Comparison of ENCODE assay signal across 9 cellular contexts in genomic region chr17:17675925-17676534, GRCh38. TPM values are rescaled to one million over a fixed set of nuclear protein-coding genes. Genes with fewer than 3 reads are reported as not detected.
A peak's percentile ranks its signal among the peaks of the same experiment; 100 is the strongest.
DNase-seq lines count a peak whose midpoint lies in the region; ATAC-seq, FAIRE-seq and TF ChIP-seq lines count a peak whose summit lies in the region.
"Had no signal": no experiment of that assay in that cellular context is flagged by ENCODE, and none has a peak within 500 bp of the region (broad histone marks: within the 10 kb centered on the region; RNA-seq: fewer than 3 reads in every experiment).

No MANE protein-coding gene starts in this region.

- in situ Hi-C loops in HepG2 (cut with HindIII; ENCODE audit: extremely low pct_ligation_motif_present, low pct_unique_long_range_greater_than_20kb), result no loop called here

- H4K20me1 ChIP-seq in HepG2 (ENCODE audit: insufficient read depth, low read length), result no peaks in the 10 kb centered on the region

- H3K4me2 ChIP-seq in HepG2 (ENCODE audit: low read depth, low read length), result peak overlapping the region; percentile 41

- TF ChIP-seq POLR2A in HepG2 (IDR thresholded peaks at IDR 0.05; ENCODE audit: insufficient read depth in 1 of 2, low read depth in 2 of 2, low read length in 2 of 2) (no peak), right lobe of liver (IDR thresholded peaks at IDR 0.05) (no peak)

- TF ChIP-seq EP300 in HepG2 (IDR thresholded peaks at IDR 0.05; ENCODE audit: low read depth in 2 of 2, low read length in 2 of 2), result no peak
- no peak for TF ChIP-seq EP300 in HepG2 (CRISPR knock-in tag; IDR thresholded peaks at IDR 0.05; ENCODE audit: borderline replicate concordance)

- peaks cover 63% of the 10 kb centered on the region for H3K4me1 ChIP-seq in HepG2 (ENCODE audit: insufficient read depth, low read length)
- H3K4me1 ChIP-seq in right lobe of liver, result no peaks in the 10 kb centered on the region

- ATAC-seq in HepG2 (peak; percentile 47; the same call in 2 of the 3 replicates), right lobe of liver (no peak), esophagus mucosa (peak; percentile 79), GM18502 (IDR thresholded peaks at IDR 0.05; ENCODE audit: poor library complexity, unreplicated experiment) (no peak), HG02678 (IDR thresholded peaks at IDR 0.05; ENCODE audit: unreplicated experiment) (no peak), HG03280 (IDR thresholded peaks at IDR 0.05; ENCODE audit: unreplicated experiment) (no peak)

- peaks cover 0 to 7% of the 10 kb centered on the region in 2 experiments; a peak in 1 of 5 replicates for H3K27me3 ChIP-seq in HepG2 (ENCODE audit: control insufficient read depth in 1 of 2, insufficient read depth in 2 of 2, low read length in 2 of 2)
- H3K27me3 ChIP-seq in right lobe of liver, result no peaks in the 10 kb centered on the region
- H3K27me3 ChIP-seq: stomach had no signal

- peak overlapping the region in 1 of 3 experiments; percentile 29; a peak in 1 of 6 replicates for H3K4me3 ChIP-seq in HepG2 (replicated peaks in 1 of 3; ENCODE audit: insufficient read depth in 1 of 3, low read depth in 2 of 3, low read length in 3 of 3)
- H3K4me3 ChIP-seq in right lobe of liver, result no peak overlapping the region
- H3K4me3 ChIP-seq: stomach had no signal

- DNase-seq in HepG2 (ENCODE audit: low spot score), result no peak
- no peak for DNase-seq in right lobe of liver
- DNase-seq in RPMI8226, result peak; percentile 75
- no peak for DNase-seq in DMS153 (lab: John Stamatoyannopoulos, UW)
- DNase-seq: stomach had no signal

- POLR2A ChIA-PET in HepG2 (lab: Yijun Ruan, JAX), result no interaction called here

- no peak overlapping the region for H2AFZ ChIP-seq in HepG2 (ENCODE audit: low read length)

- H3K27ac ChIP-seq in HepG2 (ENCODE audit: extremely low read length, insufficient read depth, low read length) (no peak overlapping the region), right lobe of liver (no peak overlapping the region)
- H3K27ac ChIP-seq: stomach had no signal

- H3K36me3 ChIP-seq in HepG2 (replicated peaks in 1 of 2; ENCODE audit: control insufficient read depth in 1 of 2, insufficient read depth in 2 of 2, low read length in 2 of 2) (no peaks in the 10 kb centered on the region), right lobe of liver (no peaks in the 10 kb centered on the region)
- H3K36me3 ChIP-seq: stomach had no signal

- intact Hi-C loops in HepG2 (cut with micrococcal nuclease; ENCODE audit: unreplicated experiment), result no loop called here
- intact Hi-C loops in right lobe of liver (cut with DNase I), result loop anchor here in 1 of 2 donors (10.0 kb wide), 1 partner anchor 189 kb away; no protein-coding TSS in a partner anchor

- no peaks in the 10 kb centered on the region for H3K79me2 ChIP-seq in HepG2 (ENCODE audit: insufficient read depth, low read length)

- H3K9me3 ChIP-seq in HepG2 (ENCODE audit: low read length), result no peaks in the 10 kb centered on the region
- no peaks in the 10 kb centered on the region for H3K9me3 ChIP-seq in right lobe of liver
- H3K9me3 ChIP-seq: stomach had no signal

- no peak overlapping the region for H3K9ac ChIP-seq in HepG2 (ENCODE audit: insufficient read depth, low read depth, low read length)

- TF ChIP-seq CTCF in HepG2 (CRISPR knock-in tag; IDR thresholded peaks at IDR 0.05), result no peak
- TF ChIP-seq CTCF in right lobe of liver (IDR thresholded peaks at IDR 0.05), result no peak

- 6% methylated on average over 11 of the region's 11 CpGs for WGBS in HepG2 (ENCODE audit: low lambda C conversion rate)
- 74% methylated on average over 11 of the region's 11 CpGs for WGBS in right lobe of liver (ENCODE audit: insufficient coverage, low coverage, low lambda C conversion rate, missing lambda C conversion rate)

- FAIRE-seq in HepG2 (lab: Jason Lieb, UNC), result no peak

- CTCF ChIA-PET in HepG2 (lab: Yijun Ruan, JAX; ENCODE audit: low intra/inter-chr PET ratio, low total read pairs), result no interaction called here

- no TSS peak for BruUV-seq in HepG2 (replicated peaks; lab: Mats Ljungman, UMichigan)

- no peak for TF ChIP-seq RAD21 in HepG2 (CRISPR knock-in tag; IDR thresholded peaks at IDR 0.05)

TF ChIP-seq in HepG2, 621 proteins besides CTCF, POLR2A, EP300 and RAD21:
- no peak for TF ChIP-seq ZNF225 (CRISPR knock-in tag; IDR thresholded peaks at IDR 0.05)
- peak; percentile 63 for TF ChIP-seq RARA (CRISPR knock-in tag; IDR thresholded peaks at IDR 0.05)
- no peak for TF ChIP-seq ZNF646 (CRISPR knock-in tag; IDR thresholded peaks at IDR 0.05)
- TF ChIP-seq NR2F6 (IDR thresholded peaks at IDR 0.05), result peak; percentile 49; the same call in 1 of the 2 replicates
- TF ChIP-seq NR2F6 (CRISPR knock-in tag; IDR thresholded peaks at IDR 0.05), result peak; percentile 37; the same call in 1 of the 2 replicates
- TF ChIP-seq ZNF589 (CRISPR knock-in tag; conservative IDR thresholded peaks at IDR 0.05), result no peak
- no peak for TF ChIP-seq SOX6 (IDR thresholded peaks at IDR 0.05)
- TF ChIP-seq SOX6 (CRISPR knock-in tag; IDR thresholded peaks at IDR 0.05), result peak; percentile 21; the same call in 1 of the 2 replicates
- no peak for TF ChIP-seq SPEN (CRISPR knock-in tag; IDR thresholded peaks at IDR 0.05; ENCODE audit: low read depth)

RNA-seq across cellular contexts. Expression of gene RAI1, which starts 5.2 kb away (rescaled TPM):
- total RNA-seq in HepG2 (2016; rRNA removed; fragmentation: Illumina TruSeq; extraction: Trizol) (5.1 and 5.2 TPM in 2 replicates), right lobe of liver (10 to 100 TPM in 2 of 6 experiments, 1 to 10 TPM in 4; 6.1 to 14.5 (median 8.4) TPM), esophagus mucosa (20.4 TPM)
- 2.6 and 3.4 TPM in 2 replicates for total RNA-seq in HepG2 (2016; cell fraction: cytosol; rRNA removed; fragmentation: Illumina TruSeq; extraction: Trizol; ENCODE audit: low read depth)
- total RNA-seq in HepG2 (2016; cell fraction: insoluble cytoplasmic fraction; rRNA removed; fragmentation: Illumina TruSeq; extraction: Trizol), result 5.2 and 5.4 TPM in 2 replicates
- 4.3 and 5.6 TPM in 2 replicates for total RNA-seq in HepG2 (2016; cell fraction: membrane; rRNA removed; fragmentation: Illumina TruSeq; extraction: Trizol)
- 7.2 and 9.2 TPM in 2 replicates for total RNA-seq in HepG2 (2016; cell fraction: nucleus; rRNA removed; fragmentation: Illumina TruSeq; extraction: Trizol)
- polyA plus RNA-seq in HepG2 (2011; rRNA removed), result 3.4 and 3.9 TPM in 2 replicates
- polyA plus RNA-seq in HepG2 (2011; cell fraction: cytosol; rRNA removed), result 1.9 and 2.7 TPM in 2 replicates
- polyA plus RNA-seq in HepG2 (2011; cell fraction: nucleus; rRNA removed), result 15.5 and 22.7 TPM in 2 replicates
- polyA plus RNA-seq in HepG2 (2012), result 6.0 and 9.1 TPM in 2 replicates
- 3.8 and 4.7 TPM in 2 replicates for polyA plus RNA-seq in HepG2 (2016; cell fraction: cytosol; fragmentation: Illumina TruSeq; extraction: Trizol; ENCODE audit: low read depth)
- 8.3 and 10.1 TPM in 2 replicates for polyA plus RNA-seq in HepG2 (2016; cell fraction: insoluble cytoplasmic fraction; fragmentation: Illumina TruSeq; extraction: Trizol; ENCODE audit: low read depth)
- polyA plus RNA-seq in HepG2 (2016; cell fraction: membrane; fragmentation: Illumina TruSeq; extraction: Trizol; ENCODE audit: low read depth), result 5.1 and 5.2 TPM in 2 replicates
- polyA plus RNA-seq in HepG2 (2016; cell fraction: nucleus; fragmentation: Illumina TruSeq; extraction: Trizol; ENCODE audit: insufficient read depth, low read depth), result 24.6 and 26.3 TPM in 2 replicates
- polyA minus RNA-seq in HepG2 (2011; rRNA and poly(A)+ RNA removed; ENCODE audit: low replicate concordance), result 7.4 and 12.2 TPM in 2 replicates
- polyA minus RNA-seq in HepG2 (2011; cell fraction: cytosol; rRNA and poly(A)+ RNA removed), result 6.2 and 6.7 TPM in 2 replicates
- polyA minus RNA-seq in HepG2 (2011; cell fraction: nucleus; rRNA and poly(A)+ RNA removed), result 9.0 and 12.1 TPM in 2 replicates

Comparison
In these comparisons a context has a peak if more than half of its experiments do, and no peak if none do; other contexts are left out.
1. ATAC-seq: peak in HepG2 (single experiment) and esophagus mucosa (single experiment); none in right lobe of liver (0 of 4), GM18502 (single experiment), HG02678 (single experiment) and HG03280 (single experiment).